Comparison of ENCODE assay signal across 1 cellular context in the genomic region with DNA sequence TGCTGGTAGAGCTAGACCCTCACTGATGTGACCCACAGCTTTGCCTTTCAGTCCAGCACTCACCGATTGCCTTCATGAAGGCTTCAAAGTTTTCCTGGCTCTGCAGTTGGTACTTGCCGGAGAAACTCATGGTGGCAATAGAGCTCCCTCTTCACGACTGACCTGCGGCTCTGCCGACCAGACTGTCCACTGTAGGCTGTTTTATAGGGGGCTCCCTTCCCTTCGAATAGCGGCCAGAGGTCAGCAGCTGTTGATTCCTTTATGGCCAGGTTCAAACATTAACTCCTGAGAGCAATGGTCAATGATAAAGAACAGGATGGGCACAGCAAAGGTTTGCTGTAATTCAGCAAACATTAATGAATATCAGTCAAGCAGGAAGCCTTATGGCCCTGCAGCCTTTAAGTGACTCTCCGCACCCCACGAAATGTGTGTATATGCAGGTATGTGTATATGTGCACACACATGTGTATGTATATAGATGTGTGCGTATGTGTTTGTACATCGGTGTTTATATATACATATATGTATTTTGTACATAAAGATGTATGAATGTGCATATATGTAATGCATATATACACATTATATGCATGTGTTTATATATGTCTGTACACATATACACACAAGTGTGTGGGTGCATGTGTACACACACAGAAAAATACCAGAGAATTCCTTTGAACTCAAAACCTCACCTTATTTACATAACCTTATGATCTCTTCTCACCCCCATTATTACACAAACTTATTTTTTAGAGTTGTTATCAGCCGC.
TF ChIP-seq lines count a peak whose summit lies in the region.

Gene FABP1 (minus strand): TSS at position 175 of the 766 bp plus-strand sequence. CDS start 45 bp downstream, at position 130.

TF ChIP-seq in HepG2, 621 proteins besides CTCF, POLR2A, EP300 and RAD21 (continued from another document and continues in another):
- TF ChIP-seq, protein P1, sequence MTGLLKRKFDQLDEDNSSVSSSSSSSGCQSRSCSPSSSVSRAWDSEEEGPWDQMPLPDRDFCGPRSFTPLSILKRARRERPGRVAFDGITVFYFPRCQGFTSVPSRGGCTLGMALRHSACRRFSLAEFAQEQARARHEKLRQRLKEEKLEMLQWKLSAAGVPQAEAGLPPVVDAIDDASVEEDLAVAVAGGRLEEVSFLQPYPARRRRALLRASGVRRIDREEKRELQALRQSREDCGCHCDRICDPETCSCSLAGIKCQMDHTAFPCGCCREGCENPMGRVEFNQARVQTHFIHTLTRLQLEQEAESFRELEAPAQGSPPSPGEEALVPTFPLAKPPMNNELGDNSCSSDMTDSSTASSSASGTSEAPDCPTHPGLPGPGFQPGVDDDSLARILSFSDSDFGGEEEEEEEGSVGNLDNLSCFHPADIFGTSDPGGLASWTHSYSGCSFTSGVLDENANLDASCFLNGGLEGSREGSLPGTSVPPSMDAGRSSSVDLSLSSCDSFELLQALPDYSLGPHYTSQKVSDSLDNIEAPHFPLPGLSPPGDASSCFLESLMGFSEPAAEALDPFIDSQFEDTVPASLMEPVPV (CRISPR knock-in tag; IDR thresholded peaks at IDR 0.05), result no peak
- no peak for TF ChIP-seq ZNF207 (IDR thresholded peaks at IDR 0.05; ENCODE audit: borderline replicate concordance)
- TF ChIP-seq CBFB (CRISPR knock-in tag; IDR thresholded peaks at IDR 0.05), result peak; percentile 45
- peak; percentile 79; the same call in 1 of the 2 replicates for TF ChIP-seq ZNF501 (CRISPR knock-in tag; IDR thresholded peaks at IDR 0.05)
- TF ChIP-seq ZC3H4 (CRISPR knock-in tag; IDR thresholded peaks at IDR 0.05; ENCODE audit: borderline replicate concordance), result no peak
- TF ChIP-seq ZNF558 (CRISPR knock-in tag; IDR thresholded peaks at IDR 0.05; ENCODE audit: borderline replicate concordance), result peak; percentile 85
- TF ChIP-seq RFX1 (IDR thresholded peaks at IDR 0.05), result no peak
- TF ChIP-seq CENPT (CRISPR knock-in tag; IDR thresholded peaks at IDR 0.05; ENCODE audit: low read depth), result no peak
- no peak for TF ChIP-seq PBX2 (CRISPR knock-in tag; IDR thresholded peaks at IDR 0.05)
- TF ChIP-seq SOX6 (IDR thresholded peaks at IDR 0.05), result no peak
- TF ChIP-seq SOX6 (CRISPR knock-in tag; IDR thresholded peaks at IDR 0.05), result peak; percentile 95
- peak; percentile 44; the same call in 1 of the 2 replicates for TF ChIP-seq ZNF607 (CRISPR knock-in tag; IDR thresholded peaks at IDR 0.05; ENCODE audit: borderline replicate concordance)
- peak; percentile 84; the same call in 1 of the 2 replicates for TF ChIP-seq HES4 (CRISPR knock-in tag; IDR thresholded peaks at IDR 0.05; ENCODE audit: borderline replicate concordance)
- TF ChIP-seq NR3C1 (CRISPR knock-in tag; IDR thresholded peaks at IDR 0.05), result no peak
- peak; percentile 81 for TF ChIP-seq FOXP4 (CRISPR knock-in tag; IDR thresholded peaks at IDR 0.05)
- TF ChIP-seq ZNF235 (CRISPR knock-in tag; IDR thresholded peaks at IDR 0.05; ENCODE audit: borderline replicate concordance), result peak; percentile 81; the same call in 1 of the 2 replicates
- no peak for TF ChIP-seq PCBP1 (IDR thresholded peaks at IDR 0.05; ENCODE audit: borderline replicate concordance, low read depth, low read length)
- TF ChIP-seq PTBP1 (IDR thresholded peaks at IDR 0.05; ENCODE audit: low read depth, low read length, poor library complexity, severe bottlenecking), result no peak
- peak; percentile 45 for TF ChIP-seq ZEB1 (IDR thresholded peaks at IDR 0.05; ENCODE audit: insufficient replicate concordance, low read depth)
- peak; percentile 92 for TF ChIP-seq U2AF1 (optimal IDR thresholded peaks at IDR 0.05; ENCODE audit: low read depth, low read length)
- no peak; the same call in 1 of the 2 replicates for TF ChIP-seq KDM3A (CRISPR knock-in tag; IDR thresholded peaks at IDR 0.05; ENCODE audit: low read depth)
- TF ChIP-seq ATF7 (IDR thresholded peaks at IDR 0.05), result no peak
- no peak for TF ChIP-seq ATF7 (CRISPR knock-in tag; IDR thresholded peaks at IDR 0.05)
- peak; percentile 81 for TF ChIP-seq SKIL (CRISPR knock-in tag; IDR thresholded peaks at IDR 0.05; ENCODE audit: borderline replicate concordance)
- peak; percentile 99 for TF ChIP-seq SMYD3 (CRISPR knock-in tag; IDR thresholded peaks at IDR 0.05)
- no peak for TF ChIP-seq ADNP (CRISPR knock-in tag; IDR thresholded peaks at IDR 0.05)
- 0 out of 2 replicates have a peak, but pooled peaks have one; percentile 37 for TF ChIP-seq ZNF333 (CRISPR knock-in tag; IDR thresholded peaks at IDR 0.05; ENCODE audit: borderline replicate concordance)
- TF ChIP-seq TBX3 (IDR thresholded peaks at IDR 0.05; ENCODE audit: borderline replicate concordance), result peak; percentile 96
- TF ChIP-seq KAT7 (CRISPR knock-in tag; IDR thresholded peaks at IDR 0.05; ENCODE audit: borderline replicate concordance), result peak; percentile 82
- TF ChIP-seq KDM2A (CRISPR knock-in tag; IDR thresholded peaks at IDR 0.05; ENCODE audit: borderline replicate concordance, low read depth), result peak; percentile 71; the same call in 1 of the 2 replicates
- peak; percentile 69 for TF ChIP-seq SIX1 (CRISPR knock-in tag; IDR thresholded peaks at IDR 0.05; ENCODE audit: borderline replicate concordance)
- peak; percentile 69; the same call in 1 of the 2 replicates for TF ChIP-seq NFKB2 (CRISPR knock-in tag; IDR thresholded peaks at IDR 0.05; ENCODE audit: borderline replicate concordance)
- peak; percentile 98 for TF ChIP-seq HNF4G (IDR thresholded peaks at IDR 0.05; ENCODE audit: borderline replicate concordance, low read depth, low read length)
- peak; percentile 88; the same call in 1 of the 2 replicates for TF ChIP-seq HNF4G (CRISPR knock-in tag; IDR thresholded peaks at IDR 0.05; ENCODE audit: borderline replicate concordance, low read depth)
- no peak for TF ChIP-seq NFE2L2 (IDR thresholded peaks at IDR 0.05; ENCODE audit: low read length)
- TF ChIP-seq RBM39 (IDR thresholded peaks at IDR 0.05; ENCODE audit: low read depth, low read length, poor library complexity, severe bottlenecking), result no peak
- TF ChIP-seq, protein P2, sequence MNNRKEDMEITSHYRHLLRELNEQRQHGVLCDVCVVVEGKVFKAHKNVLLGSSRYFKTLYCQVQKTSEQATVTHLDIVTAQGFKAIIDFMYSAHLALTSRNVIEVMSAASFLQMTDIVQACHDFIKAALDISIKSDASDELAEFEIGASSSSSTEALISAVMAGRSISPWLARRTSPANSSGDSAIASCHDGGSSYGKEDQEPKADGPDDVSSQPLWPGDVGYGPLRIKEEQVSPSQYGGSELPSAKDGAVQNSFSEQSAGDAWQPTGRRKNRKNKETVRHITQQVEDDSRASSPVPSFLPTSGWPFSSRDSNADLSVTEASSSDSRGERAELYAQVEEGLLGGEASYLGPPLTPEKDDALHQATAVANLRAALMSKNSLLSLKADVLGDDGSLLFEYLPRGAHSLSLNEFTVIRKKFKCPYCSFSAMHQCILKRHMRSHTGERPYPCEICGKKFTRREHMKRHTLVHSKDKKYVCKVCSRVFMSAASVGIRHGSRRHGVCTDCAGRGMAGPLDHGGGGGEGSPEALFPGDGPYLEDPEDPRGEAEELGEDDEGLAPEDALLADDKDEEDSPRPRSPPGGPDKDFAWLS (CRISPR knock-in tag; IDR thresholded peaks at IDR 0.05; ENCODE audit: borderline replicate concordance), result no peak
- TF ChIP-seq KLF12 (CRISPR knock-in tag; IDR thresholded peaks at IDR 0.05; ENCODE audit: borderline replicate concordance), result peak; percentile 73
- TF ChIP-seq ZNF83 (CRISPR knock-in tag; IDR thresholded peaks at IDR 0.05; ENCODE audit: borderline replicate concordance), result peak; percentile 97; the same call in 1 of the 2 replicates
- no peak for TF ChIP-seq TEAD2 (CRISPR knock-in tag; IDR thresholded peaks at IDR 0.05)
- no peak for TF ChIP-seq PCBP2 (optimal IDR thresholded peaks at IDR 0.05; ENCODE audit: low read depth, low read length, poor library complexity, severe bottlenecking)
- TF ChIP-seq HDAC2 (CRISPR knock-in tag; IDR thresholded peaks at IDR 0.05), result peak; percentile 81
- TF ChIP-seq GZF1 (CRISPR knock-in tag; IDR thresholded peaks at IDR 0.05), result peak; percentile 72
- no peak for TF ChIP-seq SP1 (IDR thresholded peaks at IDR 0.05)
- TF ChIP-seq SP1 (CRISPR knock-in tag; IDR thresholded peaks at IDR 0.05), result no peak; the same call in 1 of the 2 replicates
- TF ChIP-seq RFX3 (CRISPR knock-in tag; IDR thresholded peaks at IDR 0.05), result no peak
- TF ChIP-seq MTERF4 (CRISPR knock-in tag; IDR thresholded peaks at IDR 0.05), result no peak
- TF ChIP-seq THAP11 (CRISPR knock-in tag; IDR thresholded peaks at IDR 0.05), result peak; percentile 37
- peak; percentile 98 for TF ChIP-seq FOXA3 (CRISPR knock-in tag; IDR thresholded peaks at IDR 0.05)
- peak; percentile 86 for TF ChIP-seq ZNF746 (CRISPR knock-in tag; IDR thresholded peaks at IDR 0.05)
- TF ChIP-seq FOXP1 (IDR thresholded peaks at IDR 0.05), result peak; percentile 82
- peak; percentile 98 for TF ChIP-seq FOXP1 (CRISPR knock-in tag; IDR thresholded peaks at IDR 0.05)
- no peak for TF ChIP-seq ZBTB1 (CRISPR knock-in tag; IDR thresholded peaks at IDR 0.05; ENCODE audit: borderline replicate concordance)
- TF ChIP-seq HMG20B (CRISPR knock-in tag; conservative IDR thresholded peaks at IDR 0.05), result peak; percentile 72
- peak; percentile 86; the same call in 1 of the 2 replicates for TF ChIP-seq ZNF703 (CRISPR knock-in tag; IDR thresholded peaks at IDR 0.05; ENCODE audit: borderline replicate concordance)
- TF ChIP-seq, protein P3, sequence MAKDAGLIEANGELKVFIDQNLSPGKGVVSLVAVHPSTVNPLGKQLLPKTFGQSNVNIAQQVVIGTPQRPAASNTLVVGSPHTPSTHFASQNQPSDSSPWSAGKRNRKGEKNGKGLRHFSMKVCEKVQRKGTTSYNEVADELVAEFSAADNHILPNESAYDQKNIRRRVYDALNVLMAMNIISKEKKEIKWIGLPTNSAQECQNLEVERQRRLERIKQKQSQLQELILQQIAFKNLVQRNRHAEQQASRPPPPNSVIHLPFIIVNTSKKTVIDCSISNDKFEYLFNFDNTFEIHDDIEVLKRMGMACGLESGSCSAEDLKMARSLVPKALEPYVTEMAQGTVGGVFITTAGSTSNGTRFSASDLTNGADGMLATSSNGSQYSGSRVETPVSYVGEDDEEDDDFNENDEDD (CRISPR knock-in tag; IDR thresholded peaks at IDR 0.05; ENCODE audit: borderline replicate concordance), result peak; percentile 34; the same call in 1 of the 2 replicates
- peak; percentile 60 for TF ChIP-seq ZNF879 (CRISPR knock-in tag; IDR thresholded peaks at IDR 0.05)
- TF ChIP-seq PAX8 (CRISPR knock-in tag; IDR thresholded peaks at IDR 0.05; ENCODE audit: borderline replicate concordance), result no peak
- 0 out of 2 replicates have a peak, but pooled peaks have one; percentile 19 for TF ChIP-seq ZNF12 (CRISPR knock-in tag; IDR thresholded peaks at IDR 0.05)
- no peak for TF ChIP-seq ZNF496 (CRISPR knock-in tag; IDR thresholded peaks at IDR 0.05; ENCODE audit: insufficient replicate concordance)
- peak; percentile 92 for TF ChIP-seq BCL6 (CRISPR knock-in tag; IDR thresholded peaks at IDR 0.05)
- peak; percentile 95 for TF ChIP-seq ZNF232 (CRISPR knock-in tag; IDR thresholded peaks at IDR 0.05; ENCODE audit: borderline replicate concordance)
- peak; percentile 79; the same call in 1 of the 2 replicates for TF ChIP-seq ETV6 (CRISPR knock-in tag; conservative IDR thresholded peaks at IDR 0.05)
- peak; percentile 84 for TF ChIP-seq ZNF781 (CRISPR knock-in tag; IDR thresholded peaks at IDR 0.05; ENCODE audit: borderline replicate concordance, not compliant biosample characterization)
